7 cellular contexts compared by ENCODE assay signal in the genomic region with DNA sequence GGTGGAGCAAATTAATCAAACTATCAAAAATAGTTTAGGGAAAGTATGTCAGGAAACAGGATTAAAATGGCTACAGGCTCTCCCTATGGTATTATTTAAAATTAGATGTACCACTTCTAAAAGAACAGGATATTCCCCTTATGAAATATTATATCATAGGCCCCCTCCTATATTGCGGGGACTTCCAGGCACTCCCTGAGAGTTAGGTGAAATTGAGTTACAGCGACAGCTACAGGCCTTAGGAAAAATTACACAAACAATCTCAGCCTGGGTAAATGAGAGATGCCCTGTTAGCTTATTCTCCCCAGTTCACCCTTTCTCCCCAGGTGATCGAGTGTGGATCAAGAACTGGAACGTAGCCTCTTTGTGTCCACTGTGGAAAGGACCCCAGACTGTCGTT.
A peak's percentile ranks its signal among the peaks of the same experiment; 100 is the strongest.
DNase-seq lines count a peak whose midpoint lies in the region; ATAC-seq and TF ChIP-seq lines count a peak whose summit lies in the region.
"Not testable (repeated sequence)": the region's sequence is repeated elsewhere in the genome, so short reads cannot be mapped to it uniquely, and the experiment has no call there.

No MANE protein-coding gene starts in this region.

- H3K9me3 ChIP-seq in Peyer's patch; mammary epithelial cell (replicated peaks; ENCODE audit: insufficient read depth, low read length); lower lobe of right lung; prostate gland; transverse colon: not testable (repeated sequence)

- H3K4me3 ChIP-seq in Peyer's patch (peak overlapping the region in 3 of 4 donors; percentile 5 to 36 (median 28)), mammary epithelial cell (replicated peaks in 1 of 3; ENCODE audit: insufficient read depth in 1 of 3, low read depth in 2 of 3, low read length in 3 of 3) (peak overlapping the region in 1 of 3 experiments; percentile 36), epithelial cell of esophagus (ENCODE audit: low read length) (peak overlapping the region; percentile 41), lower lobe of right lung (peak overlapping the region; percentile 37), prostate gland (peak overlapping the region; percentile 19 to 29), transverse colon (peak overlapping the region in 3 of 4 donors; percentile 17 to 41 (median 19))

- in situ Hi-C loops in mammary epithelial cell (cut with MboI; ENCODE audit: low sequenced_read_pairs in 2 of 2) = loop anchor here in 1 of 2 donors (25.0 kb wide), 1 partner anchor 159 kb away; a partner anchor contains a TSS
- in situ Hi-C loops in transverse colon (cut with MboI; ENCODE audit: low pct_ligation_motif_present in 1 of 4, low pct_unique_long_range_greater_than_20kb in 1 of 4, low sequenced_read_pairs in 3 of 4) = not testable (repeated sequence)

- H3K27ac Mint-ChIP-seq in Calu3 (ENCODE audit: unreplicated experiment) = not testable (repeated sequence)

- H3K36me3 ChIP-seq in Peyer's patch; mammary epithelial cell (ENCODE audit: insufficient read depth, low read length); lower lobe of right lung; prostate gland; transverse colon: not testable (repeated sequence)

- ATAC-seq in lower lobe of right lung = not testable (repeated sequence)

- peak overlapping the region; percentile 62 for H3K4me2 ChIP-seq in mammary epithelial cell (ENCODE audit: insufficient read depth, low read depth, low read length)

- peak overlapping the region in 3 of 4 donors; percentile 35 to 67 (median 49) for H3K27ac ChIP-seq in Peyer's patch
- H3K27ac ChIP-seq in mammary epithelial cell (ENCODE audit: insufficient read depth, low read depth, low read length) = peak overlapping the region; percentile 26
- peak overlapping the region; percentile 86 for H3K27ac ChIP-seq in lower lobe of right lung
- H3K27ac ChIP-seq in prostate gland = peak overlapping the region; percentile 86 to 87
- peak overlapping the region in 3 of 4 donors; percentile 59 to 78 (median 76) for H3K27ac ChIP-seq in transverse colon

- H3K27me3 ChIP-seq in Peyer's patch; mammary epithelial cell (ENCODE audit: insufficient read depth, low read length); lower lobe of right lung (ENCODE audit: low read depth); prostate gland (replicated peaks; ENCODE audit: insufficient read depth); transverse colon: not testable (repeated sequence)

- dilution Hi-C loops in mammary epithelial cell (cut with HindIII; ENCODE audit: low sequenced_read_pairs) = not testable (repeated sequence)

- H3K36me3 Mint-ChIP-seq in Calu3 (ENCODE audit: insufficient read depth, unreplicated experiment) = not testable (repeated sequence)

- DNase-seq in Calu3; Peyer's patch; mammary epithelial cell; epithelial cell of esophagus (ENCODE audit: low read depth); lower lobe of right lung; prostate gland (ENCODE audit: low spot score); transverse colon: not testable (repeated sequence)

- not testable (repeated sequence) for H3K4me1 ChIP-seq in Peyer's patch; mammary epithelial cell (ENCODE audit: insufficient read depth, low read length); lower lobe of right lung; prostate gland (replicated peaks)
- peaks cover 0 to 11% (median 4%) of the 10 kb centered on the region in 4 donors for H3K4me1 ChIP-seq in transverse colon

- peak overlapping the region; percentile 78 for H2AFZ ChIP-seq in mammary epithelial cell (ENCODE audit: low read depth, low read length)

- not testable (repeated sequence) for H3K9ac ChIP-seq in mammary epithelial cell (ENCODE audit: insufficient read depth, low read length)

- H4K20me1 ChIP-seq in mammary epithelial cell (ENCODE audit: insufficient read depth, low read length) = not testable (repeated sequence)

- not testable (repeated sequence) for TF ChIP-seq CTCF in Calu3 (IDR thresholded peaks at IDR 0.05; ENCODE audit: unreplicated experiment); mammary epithelial cell (conservative IDR thresholded peaks at IDR 0.05 in 1 of 2, IDR thresholded peaks at IDR 0.05 in 1 of 2; ENCODE audit: extremely low read depth in 1 of 2, insufficient read depth in 1 of 2, low read depth in 1 of 2, low read length in 2 of 2); epithelial cell of esophagus (IDR thresholded peaks at IDR 0.05; ENCODE audit: insufficient read depth, low read depth, low read length, missing control alignments)
- TF ChIP-seq CTCF in Peyer's patch (IDR thresholded peaks at IDR 0.05) = peak in 3 of 6 experiments; percentile 52 to 60 (median 55)
- TF ChIP-seq CTCF in lower lobe of right lung (IDR thresholded peaks at IDR 0.05) = peak; percentile 16
- peak in 2 of 4 experiments; percentile 63 to 66 for TF ChIP-seq CTCF in prostate gland (IDR thresholded peaks at IDR 0.05)
- peak; percentile 12 to 64 (median 28) for TF ChIP-seq CTCF in transverse colon (IDR thresholded peaks at IDR 0.05)

- intact Hi-C loops in Calu3 (cut with micrococcal nuclease; ENCODE audit: unreplicated experiment); mammary epithelial cell (cut with micrococcal nuclease); lower lobe of right lung (cut with DNase I); prostate gland (cut with DNase I); transverse colon (cut with DNase I; ENCODE audit: low total_unique reads): not testable (repeated sequence)

- CTCF ChIA-PET in Calu3 (lab: Charles Lee); mammary epithelial cell (lab: Charles Lee; ENCODE audit: low non-redundant PET): not testable (repeated sequence)

- H3K9me3 Mint-ChIP-seq in Calu3 (ENCODE audit: low read depth, unreplicated experiment) = not testable (repeated sequence)

- TF ChIP-seq POLR2A in Peyer's patch (IDR thresholded peaks at IDR 0.05); prostate gland (IDR thresholded peaks at IDR 0.05); transverse colon (IDR thresholded peaks at IDR 0.05): not testable (repeated sequence)

- peaks cover 13% of the 10 kb centered on the region for H3K4me1 Mint-ChIP-seq in Calu3 (ENCODE audit: low read depth, unreplicated experiment)

- H3K27me3 Mint-ChIP-seq in Calu3 (ENCODE audit: unreplicated experiment) = peaks cover 55% of the 10 kb centered on the region

- not testable (repeated sequence) for TF ChIP-seq EP300 in transverse colon (IDR thresholded peaks at IDR 0.05; ENCODE audit: low read depth)

- BruUV-seq in Calu3 (replicated peaks; lab: Mats Ljungman, UMichigan) = TSS peak; percentile 97
- BruUV-seq in mammary epithelial cell (replicated peaks; lab: Mats Ljungman, UMichigan) = not testable (repeated sequence)

- H3K4me3 Mint-ChIP-seq in Calu3 (ENCODE audit: low read depth, unreplicated experiment) = peak overlapping the region; percentile 53

- H3K79me2 ChIP-seq in mammary epithelial cell (ENCODE audit: insufficient read depth, low read length) = not testable (repeated sequence)

- WGBS in mammary epithelial cell (ENCODE audit: low coverage, missing lambda C conversion rate) = 5% methylated on average over 4 of the region's 5 CpGs
- WGBS in prostate gland = 32% methylated on average over 5 of the region's 5 CpGs
- WGBS in transverse colon (ENCODE audit: low coverage in 1 of 2), 2 donors = 23% methylated on average over 5 of the region's 5 CpGs; no CpG with 5 or more reads in 1 of the 2 donors

Comparison
In these comparisons a context has a peak if more than half of its experiments do, and no peak if none do; other contexts are left out.
1. H3K27ac ChIP-seq: peak in every context shown above with its lines; median percentile 86 in prostate gland; 86 in lower lobe of right lung; 76 in transverse colon; 49 in Peyer's patch; 26 in mammary epithelial cell.